ENCODE assay signal across 1 cellular context in the genomic region with DNA sequence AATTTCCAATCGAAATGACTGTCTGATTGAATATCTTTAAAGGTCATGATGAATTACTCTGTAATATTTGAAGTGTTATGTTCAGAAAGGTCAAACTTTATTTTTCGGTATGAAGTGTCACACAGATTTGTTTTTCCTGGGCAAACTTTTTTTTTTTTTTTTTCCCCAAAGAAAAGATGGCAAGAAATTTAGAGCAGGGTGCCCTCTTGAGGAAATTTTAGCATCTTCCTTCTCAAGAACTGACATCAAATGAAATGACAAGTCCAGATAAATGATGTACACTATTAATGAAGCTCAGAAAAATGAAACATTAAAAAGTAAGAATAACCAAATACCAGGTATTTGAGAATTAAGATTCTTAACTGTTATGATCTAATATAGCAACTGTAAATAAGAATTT.
TF ChIP-seq lines count a peak whose summit lies in the region.

No MANE protein-coding gene starts in this region.

TF ChIP-seq in H1, 55 proteins besides CTCF, POLR2A, EP300 and RAD21 (continued from another document):
- TF ChIP-seq, protein P1, sequence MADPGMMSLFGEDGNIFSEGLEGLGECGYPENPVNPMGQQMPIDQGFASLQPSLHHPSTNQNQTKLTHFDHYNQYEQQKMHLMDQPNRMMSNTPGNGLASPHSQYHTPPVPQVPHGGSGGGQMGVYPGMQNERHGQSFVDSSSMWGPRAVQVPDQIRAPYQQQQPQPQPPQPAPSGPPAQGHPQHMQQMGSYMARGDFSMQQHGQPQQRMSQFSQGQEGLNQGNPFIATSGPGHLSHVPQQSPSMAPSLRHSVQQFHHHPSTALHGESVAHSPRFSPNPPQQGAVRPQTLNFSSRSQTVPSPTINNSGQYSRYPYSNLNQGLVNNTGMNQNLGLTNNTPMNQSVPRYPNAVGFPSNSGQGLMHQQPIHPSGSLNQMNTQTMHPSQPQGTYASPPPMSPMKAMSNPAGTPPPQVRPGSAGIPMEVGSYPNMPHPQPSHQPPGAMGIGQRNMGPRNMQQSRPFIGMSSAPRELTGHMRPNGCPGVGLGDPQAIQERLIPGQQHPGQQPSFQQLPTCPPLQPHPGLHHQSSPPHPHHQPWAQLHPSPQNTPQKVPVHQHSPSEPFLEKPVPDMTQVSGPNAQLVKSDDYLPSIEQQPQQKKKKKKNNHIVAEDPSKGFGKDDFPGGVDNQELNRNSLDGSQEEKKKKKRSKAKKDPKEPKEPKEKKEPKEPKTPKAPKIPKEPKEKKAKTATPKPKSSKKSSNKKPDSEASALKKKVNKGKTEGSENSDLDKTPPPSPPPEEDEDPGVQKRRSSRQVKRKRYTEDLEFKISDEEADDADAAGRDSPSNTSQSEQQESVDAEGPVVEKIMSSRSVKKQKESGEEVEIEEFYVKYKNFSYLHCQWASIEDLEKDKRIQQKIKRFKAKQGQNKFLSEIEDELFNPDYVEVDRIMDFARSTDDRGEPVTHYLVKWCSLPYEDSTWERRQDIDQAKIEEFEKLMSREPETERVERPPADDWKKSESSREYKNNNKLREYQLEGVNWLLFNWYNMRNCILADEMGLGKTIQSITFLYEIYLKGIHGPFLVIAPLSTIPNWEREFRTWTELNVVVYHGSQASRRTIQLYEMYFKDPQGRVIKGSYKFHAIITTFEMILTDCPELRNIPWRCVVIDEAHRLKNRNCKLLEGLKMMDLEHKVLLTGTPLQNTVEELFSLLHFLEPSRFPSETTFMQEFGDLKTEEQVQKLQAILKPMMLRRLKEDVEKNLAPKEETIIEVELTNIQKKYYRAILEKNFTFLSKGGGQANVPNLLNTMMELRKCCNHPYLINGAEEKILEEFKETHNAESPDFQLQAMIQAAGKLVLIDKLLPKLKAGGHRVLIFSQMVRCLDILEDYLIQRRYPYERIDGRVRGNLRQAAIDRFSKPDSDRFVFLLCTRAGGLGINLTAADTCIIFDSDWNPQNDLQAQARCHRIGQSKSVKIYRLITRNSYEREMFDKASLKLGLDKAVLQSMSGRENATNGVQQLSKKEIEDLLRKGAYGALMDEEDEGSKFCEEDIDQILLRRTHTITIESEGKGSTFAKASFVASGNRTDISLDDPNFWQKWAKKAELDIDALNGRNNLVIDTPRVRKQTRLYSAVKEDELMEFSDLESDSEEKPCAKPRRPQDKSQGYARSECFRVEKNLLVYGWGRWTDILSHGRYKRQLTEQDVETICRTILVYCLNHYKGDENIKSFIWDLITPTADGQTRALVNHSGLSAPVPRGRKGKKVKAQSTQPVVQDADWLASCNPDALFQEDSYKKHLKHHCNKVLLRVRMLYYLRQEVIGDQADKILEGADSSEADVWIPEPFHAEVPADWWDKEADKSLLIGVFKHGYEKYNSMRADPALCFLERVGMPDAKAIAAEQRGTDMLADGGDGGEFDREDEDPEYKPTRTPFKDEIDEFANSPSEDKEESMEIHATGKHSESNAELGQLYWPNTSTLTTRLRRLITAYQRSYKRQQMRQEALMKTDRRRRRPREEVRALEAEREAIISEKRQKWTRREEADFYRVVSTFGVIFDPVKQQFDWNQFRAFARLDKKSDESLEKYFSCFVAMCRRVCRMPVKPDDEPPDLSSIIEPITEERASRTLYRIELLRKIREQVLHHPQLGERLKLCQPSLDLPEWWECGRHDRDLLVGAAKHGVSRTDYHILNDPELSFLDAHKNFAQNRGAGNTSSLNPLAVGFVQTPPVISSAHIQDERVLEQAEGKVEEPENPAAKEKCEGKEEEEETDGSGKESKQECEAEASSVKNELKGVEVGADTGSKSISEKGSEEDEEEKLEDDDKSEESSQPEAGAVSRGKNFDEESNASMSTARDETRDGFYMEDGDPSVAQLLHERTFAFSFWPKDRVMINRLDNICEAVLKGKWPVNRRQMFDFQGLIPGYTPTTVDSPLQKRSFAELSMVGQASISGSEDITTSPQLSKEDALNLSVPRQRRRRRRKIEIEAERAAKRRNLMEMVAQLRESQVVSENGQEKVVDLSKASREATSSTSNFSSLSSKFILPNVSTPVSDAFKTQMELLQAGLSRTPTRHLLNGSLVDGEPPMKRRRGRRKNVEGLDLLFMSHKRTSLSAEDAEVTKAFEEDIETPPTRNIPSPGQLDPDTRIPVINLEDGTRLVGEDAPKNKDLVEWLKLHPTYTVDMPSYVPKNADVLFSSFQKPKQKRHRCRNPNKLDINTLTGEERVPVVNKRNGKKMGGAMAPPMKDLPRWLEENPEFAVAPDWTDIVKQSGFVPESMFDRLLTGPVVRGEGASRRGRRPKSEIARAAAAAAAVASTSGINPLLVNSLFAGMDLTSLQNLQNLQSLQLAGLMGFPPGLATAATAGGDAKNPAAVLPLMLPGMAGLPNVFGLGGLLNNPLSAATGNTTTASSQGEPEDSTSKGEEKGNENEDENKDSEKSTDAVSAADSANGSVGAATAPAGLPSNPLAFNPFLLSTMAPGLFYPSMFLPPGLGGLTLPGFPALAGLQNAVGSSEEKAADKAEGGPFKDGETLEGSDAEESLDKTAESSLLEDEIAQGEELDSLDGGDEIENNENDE (IDR thresholded peaks at IDR 0.05; ENCODE audit: insufficient replicate concordance, low read length), result no peak
- no peak for TF ChIP-seq MAFK (IDR thresholded peaks at IDR 0.05; ENCODE audit: low read depth, low read length)
